In the genomic region with DNA sequence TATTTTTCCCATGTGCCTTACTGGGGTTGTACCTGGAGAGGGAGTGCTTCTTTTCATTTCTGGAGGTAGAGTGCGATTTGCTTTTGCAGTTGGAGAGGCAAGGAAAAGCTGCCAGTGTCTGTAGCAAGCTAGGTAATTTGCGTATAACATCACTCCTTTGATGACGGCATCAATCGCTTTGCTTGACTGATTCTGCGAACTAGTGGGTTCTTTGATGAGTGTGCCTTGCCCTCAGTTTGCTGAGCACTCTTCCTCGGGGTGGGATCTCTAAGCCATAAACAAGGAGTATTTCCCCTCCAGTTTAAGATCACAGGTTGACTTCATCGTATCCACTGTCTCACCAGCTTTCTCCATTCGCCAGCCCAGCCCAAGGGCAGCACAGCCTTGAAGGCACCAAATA, we compare ENCODE assay signal across 21 cellular contexts.
DNase-seq lines count a peak whose midpoint lies in the region; ATAC-seq and TF ChIP-seq lines count a peak whose summit lies in the region.
"Had no signal": no experiment of that assay in that cellular context is flagged by ENCODE, and none has a peak within 500 bp of the region (broad histone marks: within the 10 kb centered on the region; RNA-seq: fewer than 3 reads in every experiment).

No MANE protein-coding gene starts in this region.

- H3K36me3 ChIP-seq in OCI-LY3 (replicated peaks; ENCODE audit: low read depth, low read length) = no peaks in the 10 kb centered on the region
- no peaks in the 10 kb centered on the region for H3K36me3 ChIP-seq in CD8-positive, alpha-beta T cell (ENCODE audit: insufficient read depth, low read length)

- 0 out of 2 replicates have a peak overlapping the region, but pooled peaks have one; percentile 67 for H3K4me2 ChIP-seq in OCI-LY3 (ENCODE audit: low read length)

- no peak overlapping the region for H2AFZ ChIP-seq in OCI-LY3 (ENCODE audit: low read depth, low read length)

- H3K27ac Mint-ChIP-seq in brain = peak overlapping the region in 3 of 5 experiments; percentile 68 to 98 (median 95)
- H3K27ac Mint-ChIP-seq in CD8-positive, alpha-beta T cell = no peak overlapping the region

- H3K27me3 ChIP-seq in OCI-LY3 (ENCODE audit: low read depth, low read length) = peaks cover 31% of the 10 kb centered on the region
- H3K27me3 ChIP-seq in CD8-positive, alpha-beta T cell (ENCODE audit: insufficient read depth, low read length) = no peaks in the 10 kb centered on the region

- CTCF ChIA-PET in CD8-positive, alpha-beta T cell (lab: Charles Lee) = interaction anchor here (0.8 to 1.1 kb wide), 3 partner anchors 10 to 552 kb away, joined by 3 read pairs; no protein-coding TSS in a partner anchor

- POLR2A ChIA-PET in CD8-positive, alpha-beta T cell (lab: Charles Lee) = no interaction called here

- H3K79me2 ChIP-seq in OCI-LY3 (ENCODE audit: low read length) = no peaks in the 10 kb centered on the region

- H3K4me1 ChIP-seq in OCI-LY3 (ENCODE audit: low read length) = peaks cover 76% of the 10 kb centered on the region
- no peaks in the 10 kb centered on the region for H3K4me1 ChIP-seq in CD8-positive, alpha-beta T cell (ENCODE audit: insufficient read depth, low read length)

- no peak overlapping the region for H3K27ac ChIP-seq in OCI-LY3 (ENCODE audit: low read length)
- H3K27ac ChIP-seq in CD8-positive, alpha-beta T cell (ENCODE audit: low read depth, low read length) = no peak overlapping the region

- intact Hi-C loops in CD8-positive, alpha-beta T cell (cut with DNase I, micrococcal nuclease) = loop anchor here (5.0 to 10.0 kb wide), 4 partner anchors 37 to 275 kb away; no protein-coding TSS in a partner anchor

- H4K20me1 ChIP-seq in OCI-LY3 (ENCODE audit: insufficient read depth, low read length) = no peaks in the 10 kb centered on the region; the same call in 1 of the 2 replicates

- H3K9me3 ChIP-seq in OCI-LY3 (ENCODE audit: insufficient read depth, low read length) = no peaks in the 10 kb centered on the region
- no peaks in the 10 kb centered on the region for H3K9me3 ChIP-seq in CD8-positive, alpha-beta T cell (ENCODE audit: low read length)

- H3K4me3 Mint-ChIP-seq in brain = no peak overlapping the region
- no peak overlapping the region for H3K4me3 Mint-ChIP-seq in CD8-positive, alpha-beta T cell

- TF ChIP-seq CTCF in OCI-LY3 (IDR thresholded peaks at IDR 0.05; ENCODE audit: low read depth, low read length) (no peak), brain (conservative IDR thresholded peaks at IDR 0.05) (no peak), foreskin fibroblast (IDR thresholded peaks at IDR 0.05; ENCODE audit: low read depth, low read length) (no peak)
- no peak for TF ChIP-seq CTCF in CD8-positive, alpha-beta T cell (IDR thresholded peaks at IDR 0.05)

- H3K9me3 Mint-ChIP-seq in brain = peaks cover 0 to 3% (median 0%) of the 10 kb centered on the region in 5 experiments
- no peaks in the 10 kb centered on the region for H3K9me3 Mint-ChIP-seq in CD8-positive, alpha-beta T cell

- H3K4me3 ChIP-seq in OCI-LY3 (ENCODE audit: low read length) (no peak overlapping the region), foreskin fibroblast (ENCODE audit: low read depth in 1 of 2, low read length in 2 of 2) (no peak overlapping the region)
- no peak overlapping the region for H3K4me3 ChIP-seq in CD8-positive, alpha-beta T cell (ENCODE audit: low read depth, low read length)

- H3K4me1 Mint-ChIP-seq in brain = peaks cover 41% of the 10 kb centered on the region
- H3K4me1 Mint-ChIP-seq in CD8-positive, alpha-beta T cell (ENCODE audit: low read depth) = peaks cover 31% of the 10 kb centered on the region

- no peaks in the 10 kb centered on the region for H3K27me3 Mint-ChIP-seq in brain
- H3K27me3 Mint-ChIP-seq in CD8-positive, alpha-beta T cell (ENCODE audit: low read depth) = no peaks in the 10 kb centered on the region
- H3K27me3 Mint-ChIP-seq: B cell; CD4-positive, CD25-positive, alpha-beta regulatory T cell had no signal

- H3K36me3 Mint-ChIP-seq in brain = no peaks in the 10 kb centered on the region
- H3K36me3 Mint-ChIP-seq in CD8-positive, alpha-beta T cell = no peaks in the 10 kb centered on the region
- H3K36me3 Mint-ChIP-seq: CD4-positive, CD25-positive, alpha-beta regulatory T cell had no signal

- DNase-seq in stimulated activated CD4-positive, alpha-beta T cell treated with anti-CD3 and anti-CD28 coated beads, Interleukin-15, amount 100 ng/mL, for 24 hours = peak; percentile 19
- no peak for DNase-seq in stimulated activated CD4-positive, alpha-beta T cell treated with anti-CD3 and anti-CD28 coated beads, Interleukin-2, amount 100 ng/mL, for 48 hours
- DNase-seq in CD8-positive, alpha-beta T cell = no peak
- no peak for DNase-seq in foreskin fibroblast
- no peak for DNase-seq in hippocampal formation (lab: John Stamatoyannopoulos, UW)
- DNase-seq: Calu3; CD4-positive, CD25-positive, alpha-beta regulatory T cell; DMS79 treated with DMSO at 0.1 percent for 48 hours; Kasumi-1; MM.1S; NCI-H1092 treated with DMSO at 0.1 percent for 48 hours; NCI-H2107; NCI-H226; NCI-H524 treated with DMSO at 0.1 percent for 48 hours; OCI-M1; RPMI8226; SIG-M5 had no signal

- H3K9ac ChIP-seq in OCI-LY3 (ENCODE audit: low read length) = no peak overlapping the region

- ATAC-seq in CD8-positive, alpha-beta T cell = no peak
- ATAC-seq: HCT116 had no signal
